In genomic region chr10:24207781-24208611, GRCh38 we compare ENCODE assay signal across 9 cellular contexts. TPM values are rescaled to one million over a fixed set of nuclear protein-coding genes. Genes with fewer than 3 reads are reported as not detected.
A peak's percentile ranks its signal among the peaks of the same experiment; 100 is the strongest.
DNase-seq lines count a peak whose midpoint lies in the region; ATAC-seq and TF ChIP-seq lines count a peak whose summit lies in the region.
"Had no signal": no experiment of that assay in that cellular context is flagged by ENCODE, and none has a peak within 500 bp of the region (broad histone marks: within the 10 kb centered on the region; RNA-seq: fewer than 3 reads in every experiment).

No MANE protein-coding gene starts in this region.

- H3K27ac Mint-ChIP-seq in natural killer cell: no peak overlapping the region

- H3K9me3 Mint-ChIP-seq in natural killer cell: peaks cover 2 to 3% of the 10 kb centered on the region in 2 donors

- H3K36me3 ChIP-seq in ascending aorta: no peaks in the 10 kb centered on the region
- H3K36me3 ChIP-seq in stomach: no peaks in the 10 kb centered on the region

- H3K9me3 ChIP-seq in ascending aorta (no peaks in the 10 kb centered on the region), stomach (no peaks in the 10 kb centered on the region)

- H3K4me1 Mint-ChIP-seq in natural killer cell: no peaks in the 10 kb centered on the region

- WGBS in stomach, 5 donors: 17 to 31% (median 24%) methylated on average over 13 of the region's 13 CpGs

- peak overlapping the region; percentile 66 to 71 for H3K4me3 ChIP-seq in ascending aorta
- H3K4me3 ChIP-seq in stomach: peak overlapping the region; percentile 45 to 58 (median 52)

- no peaks in the 10 kb centered on the region for H3K36me3 Mint-ChIP-seq in natural killer cell

- TF ChIP-seq POLR2A in stomach (IDR thresholded peaks at IDR 0.05): no peak

- no peak for TF ChIP-seq EP300 in stomach (IDR thresholded peaks at IDR 0.05)

- H3K27me3 Mint-ChIP-seq in natural killer cell (ENCODE audit: low read depth in 2 of 2): peaks cover 24 to 41% of the 10 kb centered on the region in 2 donors

- H3K4me3 Mint-ChIP-seq in natural killer cell: no peak overlapping the region

- intact Hi-C loops in ascending aorta (cut with DNase I) (loop anchor here (5.0 kb wide), 2 partner anchors 134 to 154 kb away; no protein-coding TSS in a partner anchor), stomach (cut with DNase I; ENCODE audit: low total_unique reads) (loop anchor here (10.0 kb wide), 1 partner anchor 147 kb away; no protein-coding TSS in a partner anchor), natural killer cell (cut with micrococcal nuclease) (no loop called here)

- H3K27ac ChIP-seq in ascending aorta: peak overlapping the region; percentile 76 to 77
- H3K27ac ChIP-seq in stomach: peak overlapping the region; percentile 62 to 91 (median 78)

- peak; percentile 40 for DNase-seq in DMS 273 (lab: John Stamatoyannopoulos, UW; ENCODE audit: unreplicated experiment)
- DNase-seq in DMS 273 treated with DMSO at 0.1 percent for 48 hours (lab: John Stamatoyannopoulos, UW): no peak
- no peak for DNase-seq in ascending aorta (ENCODE audit: low spot score in 2 of 2)
- peak; percentile 34 for DNase-seq in kidney tubule cell (ENCODE audit: low spot score)
- DNase-seq in stomach: peak; percentile 36
- DNase-seq in medulla oblongata (ENCODE audit: extremely low spot score): no peak
- no peak for DNase-seq in natural killer cell

- peaks cover 0 to 6% of the 10 kb centered on the region in 2 donors for H3K4me1 ChIP-seq in ascending aorta
- peaks cover 12 to 32% (median 29%) of the 10 kb centered on the region in 4 donors for H3K4me1 ChIP-seq in stomach

- no peak for ATAC-seq in GM18498 (IDR thresholded peaks at IDR 0.05; ENCODE audit: unreplicated experiment)
- no peak for ATAC-seq in natural killer cell
- ATAC-seq: HCT116 had no signal

- no peaks in the 10 kb centered on the region for H3K27me3 ChIP-seq in ascending aorta
- no peaks in the 10 kb centered on the region for H3K27me3 ChIP-seq in stomach

- TF ChIP-seq CTCF in ascending aorta (IDR thresholded peaks at IDR 0.05): no peak
- TF ChIP-seq CTCF in stomach (IDR thresholded peaks at IDR 0.05): peak in 1 of 7 experiments; percentile 3
- no peak for TF ChIP-seq CTCF in natural killer cell (IDR thresholded peaks at IDR 0.05)

RNA-seq across cellular contexts. Expression of gene KIAA1217, which starts 0.9 kb away (rescaled TPM):
- total RNA-seq in ascending aorta (13.0 TPM), stomach (100 to 1,000 TPM in 1 of 5 donors, 10 to 100 TPM in 4; 17.7 to 112 (median 31.8) TPM), natural killer cell (not detected)
- 10 to 100 TPM in 1 of 3 donors, 1 to 10 TPM in 2; 6.2 to 13.4 (median 8.6) TPM for polyA plus RNA-seq in stomach

Comparison
In these comparisons a context has a peak if more than half of its experiments do, and no peak if none do; other contexts are left out.
1. DNase-seq: peak in DMS 273 (single experiment), kidney tubule cell (single experiment) and stomach (single experiment); none in DMS 273 treated with DMSO at 0.1 percent for 48 hours (single experiment), ascending aorta (0 of 2), medulla oblongata (single experiment) and natural killer cell (single experiment).
2. RNA of gene KIAA1217, which starts 0.9 kb away (total RNA-seq): 17.7 to 112 TPM in stomach and 13.0 TPM in ascending aorta (single experiment); not detected in natural killer cell; every median in the first group is over 10 times any median in the second.